8 cellular contexts compared by ENCODE assay signal in the genomic region with DNA sequence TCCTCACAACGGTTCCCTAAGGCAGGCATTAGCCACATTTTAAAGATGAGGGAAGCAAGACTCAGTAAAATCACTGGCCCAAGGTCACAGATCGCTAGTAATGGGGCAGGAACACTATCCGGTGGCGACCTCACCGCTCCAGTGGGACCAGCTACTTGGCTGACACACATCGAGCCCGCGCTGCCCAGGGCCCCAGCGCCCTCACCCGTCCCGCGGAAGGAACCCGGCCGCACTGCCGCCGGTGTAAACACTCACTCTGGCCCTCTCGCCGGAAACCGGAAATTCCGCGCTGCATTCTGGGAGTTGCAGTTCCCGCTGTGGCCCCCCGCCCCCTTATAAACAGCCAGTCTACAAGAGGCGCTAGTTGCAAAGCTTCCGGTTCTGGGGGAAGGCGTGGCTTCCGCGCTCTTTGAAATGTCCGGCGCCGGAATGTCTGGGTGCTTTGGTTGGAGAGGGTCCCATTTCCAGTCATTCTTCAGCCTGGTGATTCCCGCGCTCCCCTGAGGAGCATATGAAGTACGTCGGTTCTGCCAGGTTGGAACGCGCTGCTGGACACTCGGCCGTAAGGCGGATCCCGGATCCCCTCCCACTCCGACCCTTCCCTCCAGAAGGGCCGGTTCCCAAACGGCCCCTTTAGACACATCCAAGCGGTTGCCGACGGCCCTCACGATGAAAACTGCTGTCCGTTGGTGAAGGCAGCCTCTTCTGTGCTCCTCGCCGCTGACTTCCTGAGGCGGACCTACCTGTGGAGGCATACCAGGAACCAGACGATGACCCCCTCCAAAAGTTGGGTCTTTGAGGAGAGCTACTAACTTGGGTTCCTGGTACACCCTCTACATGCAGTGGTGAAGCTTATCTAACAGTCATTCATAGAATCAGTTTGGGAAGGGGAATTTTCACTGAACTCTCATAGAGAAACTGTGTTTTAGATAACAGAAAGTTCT. TPM values are rescaled to one million over a fixed set of nuclear protein-coding genes. Genes with fewer than 3 reads are reported as not detected.
DNase-seq lines count a peak whose midpoint lies in the region; ATAC-seq and TF ChIP-seq lines count a peak whose summit lies in the region.

UBL7 (minus strand) TSS at position 258 of the 944 bp plus-strand sequence. CDS start 2,293 bp downstream, outside the sequence.

- POLR2A ChIA-PET in activated CD4-positive, alpha-beta T cell treated with anti-CD3 and anti-CD28 coated beads for 36 hours (lab: Charles Lee) = interaction anchor here (0.5 to 2.7 kb wide), 13 partner anchors 11 to 467 kb away, joined by 3 to 13 read pairs (median 3); partner anchors contain the start of genes ARID3B and PML

- intact Hi-C loops in activated CD4-positive, alpha-beta T cell treated with anti-CD3 and anti-CD28 coated beads for 36 hours (cut with DNase I, micrococcal nuclease) = loop anchor here (1.0 to 5.0 kb wide), 22 partner anchors 22 to 740 kb away; partner anchors contain the start of genes CLK3 (in 2 of the 2), ARID3B (in 1 of the 2), C15orf39 (in 1 of the 2) and EDC3 (in 1 of the 2)

- H3K4me3 ChIP-seq in BE2C (ENCODE audit: low read depth, low read length) (peak within 1 kb of the TSS; percentile 96), choroid plexus epithelial cell (ENCODE audit: low read depth, low read length) (peak within 1 kb of the TSS; percentile 94)

- H3K27me3 Mint-ChIP-seq in activated CD4-positive, alpha-beta T cell treated with anti-CD3 and anti-CD28 coated beads for 36 hours = no peaks in the 10 kb centered on the region

- H3K4me1 ChIP-seq in BE2C = no peaks in the 10 kb centered on the region

- H3K9me3 ChIP-seq in BE2C = no peaks in the 10 kb centered on the region

- peaks cover 8% of the 10 kb centered on the region for H3K36me3 ChIP-seq in BE2C

- peak within 1 kb of the TSS; percentile 96 for H3K4me3 Mint-ChIP-seq in activated CD4-positive, alpha-beta T cell treated with anti-CD3 and anti-CD28 coated beads for 36 hours

- H3K4me1 Mint-ChIP-seq in activated CD4-positive, alpha-beta T cell treated with anti-CD3 and anti-CD28 coated beads for 36 hours = peaks cover 47% of the 10 kb centered on the region

- peak within 1 kb of the TSS; percentile 97 for H3K27ac Mint-ChIP-seq in activated CD4-positive, alpha-beta T cell treated with anti-CD3 and anti-CD28 coated beads for 36 hours

- TF ChIP-seq CTCF in BE2C (IDR thresholded peaks at IDR 0.05; ENCODE audit: low read depth, low read length) (peak; percentile 21; the same call in 1 of the 2 replicates), choroid plexus epithelial cell (conservative IDR thresholded peaks at IDR 0.05; ENCODE audit: low read depth, low read length) (peak; percentile 34)

- ATAC-seq in HG03439 (IDR thresholded peaks at IDR 0.05; ENCODE audit: unreplicated experiment) = peak; percentile 85
- ATAC-seq in activated CD4-positive, alpha-beta T cell treated with anti-CD3 and anti-CD28 coated beads for 36 hours = peak; percentile 97

- peak; percentile 96 for TF ChIP-seq POLR2A in GM19193 (IDR thresholded peaks at IDR 0.05; ENCODE audit: extremely low read depth, insufficient read depth, insufficient read length)

- H3K36me3 Mint-ChIP-seq in activated CD4-positive, alpha-beta T cell treated with anti-CD3 and anti-CD28 coated beads for 36 hours (ENCODE audit: low read depth) = peaks cover 24% of the 10 kb centered on the region

- H3K9me3 Mint-ChIP-seq in activated CD4-positive, alpha-beta T cell treated with anti-CD3 and anti-CD28 coated beads for 36 hours (ENCODE audit: low read depth) = peaks cover 2% of the 10 kb centered on the region

- CTCF ChIA-PET in activated CD4-positive, alpha-beta T cell treated with anti-CD3 and anti-CD28 coated beads for 36 hours (lab: Charles Lee) = interaction anchor here (0.6 to 2.3 kb wide), 13 partner anchors 19 to 488 kb away, joined by 3 to 13 read pairs (median 5); partner anchors contain the start of genes ARID3B and CLK3

- H3K27me3 ChIP-seq in BE2C = no peaks in the 10 kb centered on the region

- peak; percentile 99 for DNase-seq in BE2C
- peak; percentile 99 for DNase-seq in NCI-H524 (lab: John Stamatoyannopoulos, UW)
- peak; percentile 99 for DNase-seq in activated CD4-positive, alpha-beta T cell treated with anti-CD3 and anti-CD28 coated beads for 36 hours
- DNase-seq in choroid plexus epithelial cell (ENCODE audit: low read depth) = peak; percentile 97
- peak; percentile 97 for DNase-seq in kidney glomerular epithelial cell (lab: John Stamatoyannopoulos, UW)
- DNase-seq in stimulated activated CD4-positive, alpha-beta T cell treated with anti-CD3 and anti-CD28 coated beads, Interleukin-1b, Interleukin-23, amount 100 ng/mL, for 1 hour (ENCODE audit: low read depth in 2 of 2) = peak; percentile 84 to 92

RNA-seq across cellular contexts. Expression of gene UBL7, which starts in this region (rescaled TPM):
- polyA plus RNA-seq in BE2C (2012; ENCODE audit: insufficient read depth, insufficient read length, low read depth) = 84.1 TPM
- total RNA-seq in activated CD4-positive, alpha-beta T cell treated with anti-CD3 and anti-CD28 coated beads for 36 hours = 10 to 100 TPM; 47.5 to 48.6 TPM

Comparison
In these comparisons a context has a peak if more than half of its experiments do, and no peak if none do; other contexts are left out.
1. Peak in every context shown above with its lines: DNase-seq, ATAC-seq and H3K4me3 ChIP-seq.